1 cellular context compared by ENCODE assay signal in genomic region chr2:189578272-189578671, GRCh38.
TF ChIP-seq lines count a peak whose summit lies in the region.

No MANE protein-coding gene starts in this region.

TF ChIP-seq in K562, 482 proteins besides CTCF, POLR2A, EP300 and RAD21:
- no peak for TF ChIP-seq CREB3L1 (IDR thresholded peaks at IDR 0.05; ENCODE audit: borderline replicate concordance, low read depth)
- TF ChIP-seq KDM1A (IDR thresholded peaks at IDR 0.05), result peak; percentile 21 to 57; a peak in 2 of 4 replicates
- peak; percentile 32 for TF ChIP-seq DACH1 (IDR thresholded peaks at IDR 0.05; ENCODE audit: partially characterized antibody)
